Comparison of ENCODE assay signal across 9 cellular contexts in the genomic region with DNA sequence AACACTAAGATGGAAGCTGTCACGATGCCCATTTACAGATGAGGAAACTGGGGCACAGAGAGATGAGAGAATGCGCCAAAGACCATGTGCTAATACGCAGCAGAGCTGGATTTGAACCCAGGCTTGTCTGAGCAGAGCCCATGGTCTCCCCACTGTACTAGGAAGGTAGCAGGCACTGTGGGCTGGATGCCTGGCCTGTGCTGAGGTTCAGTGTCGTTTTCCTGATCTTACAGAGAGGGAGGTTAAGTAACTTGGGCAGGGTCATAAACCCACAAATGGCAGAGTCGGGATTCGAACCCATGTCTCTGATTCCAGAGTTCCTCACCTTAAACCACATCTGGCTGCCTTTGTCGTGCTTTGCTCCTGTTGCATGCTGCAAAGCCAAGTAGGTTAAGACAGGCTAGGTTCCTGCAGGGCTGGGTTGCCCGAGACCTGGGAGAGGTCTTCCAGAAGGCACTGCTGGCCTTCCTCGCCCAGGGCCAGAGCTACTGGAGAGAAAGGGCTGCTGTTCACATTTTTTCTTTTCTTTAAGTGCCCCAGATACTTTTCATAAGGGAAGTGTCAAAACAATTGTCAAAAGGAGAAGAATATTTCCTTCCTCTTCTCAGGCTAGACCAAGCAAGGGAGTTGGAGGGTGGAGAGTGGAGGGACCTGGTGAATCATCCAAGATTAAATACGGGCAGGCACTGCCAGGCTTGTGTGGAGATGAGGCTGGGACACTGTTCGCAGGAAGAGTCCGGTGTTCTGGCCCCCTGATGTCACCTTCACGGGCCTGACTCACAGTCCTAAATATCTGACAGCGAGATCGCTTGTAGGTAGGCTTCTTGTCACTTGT. TPM values are rescaled to one million over a fixed set of nuclear protein-coding genes. Genes with fewer than 3 reads are reported as not detected.
DNase-seq lines count a peak whose midpoint lies in the region; ATAC-seq and TF ChIP-seq lines count a peak whose summit lies in the region.
"Had no signal": no experiment of that assay in that cellular context is flagged by ENCODE, and none has a peak within 500 bp of the region (broad histone marks: within the 10 kb centered on the region; RNA-seq: fewer than 3 reads in every experiment).

No MANE protein-coding gene starts in this region.

- peak overlapping the region in 2 of 4 donors; percentile 74 to 81 for H3K4me3 ChIP-seq in stomach

- no peak for TF ChIP-seq EP300 in stomach (IDR thresholded peaks at IDR 0.05)

- no peaks in the 10 kb centered on the region for H3K36me3 Mint-ChIP-seq in activated naive CD8-positive, alpha-beta T cell
- H3K36me3 Mint-ChIP-seq in activated naive CD8-positive, alpha-beta T cell treated with anti-CD3 and anti-CD28 coated beads for 36 hours, result peaks cover 7% of the 10 kb centered on the region
- peaks cover 2% of the 10 kb centered on the region for H3K36me3 Mint-ChIP-seq in activated naive CD8-positive, alpha-beta T cell treated with anti-CD3 and anti-CD28 coated beads, Interleukin-2, amount 50 U/mL, for 24 hours (ENCODE audit: low read depth)

- no peak for TF ChIP-seq POLR2A in stomach (IDR thresholded peaks at IDR 0.05)

- peaks cover 25% of the 10 kb centered on the region for H3K27me3 Mint-ChIP-seq in activated naive CD8-positive, alpha-beta T cell
- H3K27me3 Mint-ChIP-seq in activated naive CD8-positive, alpha-beta T cell treated with anti-CD3 and anti-CD28 coated beads for 36 hours, result peaks cover 67% of the 10 kb centered on the region
- H3K27me3 Mint-ChIP-seq in activated naive CD8-positive, alpha-beta T cell treated with anti-CD3 and anti-CD28 coated beads, Interleukin-2, amount 50 U/mL, for 24 hours, result peaks cover 52% of the 10 kb centered on the region

- peak overlapping the region; percentile 35 for H3K4me3 Mint-ChIP-seq in activated naive CD8-positive, alpha-beta T cell
- H3K4me3 Mint-ChIP-seq in activated naive CD8-positive, alpha-beta T cell treated with anti-CD3 and anti-CD28 coated beads for 36 hours, result no peak overlapping the region
- peak overlapping the region; percentile 25 for H3K4me3 Mint-ChIP-seq in activated naive CD8-positive, alpha-beta T cell treated with anti-CD3 and anti-CD28 coated beads, Interleukin-2, amount 50 U/mL, for 24 hours

- TF ChIP-seq CTCF in stomach (IDR thresholded peaks at IDR 0.05) (no peak), GM13976 (IDR thresholded peaks at IDR 0.05; ENCODE audit: borderline replicate concordance, control extremely low read depth, extremely low read depth, insufficient read depth, missing control alignments) (no peak)

- in situ Hi-C loops in GM13976 (cut with MboI; ENCODE audit: low sequenced_read_pairs, unreplicated experiment), result no loop called here

- peak overlapping the region; percentile 55 to 96 (median 88) for H3K27ac ChIP-seq in stomach

- no peaks in the 10 kb centered on the region for H3K9me3 ChIP-seq in stomach

- H3K27ac Mint-ChIP-seq in activated naive CD8-positive, alpha-beta T cell, result no peak overlapping the region
- no peak overlapping the region for H3K27ac Mint-ChIP-seq in activated naive CD8-positive, alpha-beta T cell treated with anti-CD3 and anti-CD28 coated beads for 36 hours
- H3K27ac Mint-ChIP-seq in activated naive CD8-positive, alpha-beta T cell treated with anti-CD3 and anti-CD28 coated beads, Interleukin-2, amount 50 U/mL, for 24 hours, result no peak overlapping the region

- H3K4me1 ChIP-seq in stomach, result peaks cover 59 to 86% (median 70%) of the 10 kb centered on the region in 4 donors

- H3K27me3 ChIP-seq in stomach, result no peaks in the 10 kb centered on the region

- peaks cover 27% of the 10 kb centered on the region for H3K4me1 Mint-ChIP-seq in activated naive CD8-positive, alpha-beta T cell (ENCODE audit: low read depth)
- peaks cover 24% of the 10 kb centered on the region for H3K4me1 Mint-ChIP-seq in activated naive CD8-positive, alpha-beta T cell treated with anti-CD3 and anti-CD28 coated beads for 36 hours
- H3K4me1 Mint-ChIP-seq in activated naive CD8-positive, alpha-beta T cell treated with anti-CD3 and anti-CD28 coated beads, Interleukin-2, amount 50 U/mL, for 24 hours, result peaks cover 64% of the 10 kb centered on the region

- WGBS in stomach, 5 donors, result 50 to 58% (median 54%) methylated on average over 15 of the region's 15 CpGs

- DNase-seq in activated naive CD8-positive, alpha-beta T cell treated with anti-CD3 and anti-CD28 coated beads for 36 hours, result no peak
- no peak for DNase-seq in activated naive CD8-positive, alpha-beta T cell treated with anti-CD3 and anti-CD28 coated beads, Interleukin-2, amount 50 U/mL, for 24 hours
- DNase-seq in inferior parietal cortex (ENCODE audit: extremely low spot score) (peak; percentile 30), stomach (peak; percentile 40), GM13976 (ENCODE audit: low spot score) (no peak)
- DNase-seq in stimulated activated CD4-positive, alpha-beta T cell treated with anti-CD3 and anti-CD28 coated beads, Interleukin-4, amount 100 ng/mL, for 4 hours, result no peak
- DNase-seq in activated CD4-positive, alpha-beta T cell treated with anti-CD3 and anti-CD28 coated beads for 48 hours, result no peak
- DNase-seq: DND-41 had no signal

- H3K9me3 Mint-ChIP-seq in activated naive CD8-positive, alpha-beta T cell (ENCODE audit: low read depth), result no peaks in the 10 kb centered on the region
- no peaks in the 10 kb centered on the region for H3K9me3 Mint-ChIP-seq in activated naive CD8-positive, alpha-beta T cell treated with anti-CD3 and anti-CD28 coated beads for 36 hours
- no peaks in the 10 kb centered on the region for H3K9me3 Mint-ChIP-seq in activated naive CD8-positive, alpha-beta T cell treated with anti-CD3 and anti-CD28 coated beads, Interleukin-2, amount 50 U/mL, for 24 hours

- intact Hi-C loops in stomach (cut with DNase I; ENCODE audit: low total_unique reads), result no loop called here

- no peak for ATAC-seq in activated naive CD8-positive, alpha-beta T cell treated with anti-CD3 and anti-CD28 coated beads, Interleukin-2, amount 50 U/mL, for 24 hours

- H3K36me3 ChIP-seq in stomach, result no peaks in the 10 kb centered on the region

RNA-seq across cellular contexts. Expression of a gene that starts 3.2 kb away (rescaled TPM):
- total RNA-seq in activated naive CD8-positive, alpha-beta T cell treated with anti-CD3 and anti-CD28 coated beads for 36 hours, result 10 to 100 TPM; 18.8 to 19.4 TPM
- 10 to 100 TPM; 24.5 to 76.8 (median 35.6) TPM for total RNA-seq in stomach
- polyA plus RNA-seq in stomach, result 10 to 100 TPM in 2 of 3 donors, 1 to 10 TPM in 1; 6.0 to 18.9 (median 18.3) TPM

Comparison
In these comparisons a context has a peak if more than half of its experiments do, and no peak if none do; other contexts are left out.
1. DNase-seq: peak in inferior parietal cortex (single experiment) and stomach (single experiment); none in activated naive CD8-positive, alpha-beta T cell treated with anti-CD3 and anti-CD28 coated beads for 36 hours (single experiment), activated naive CD8-positive, alpha-beta T cell treated with anti-CD3 and anti-CD28 coated beads, Interleukin-2, amount 50 U/mL, for 24 hours (single experiment), GM13976 (single experiment), stimulated activated CD4-positive, alpha-beta T cell treated with anti-CD3 and anti-CD28 coated beads, Interleukin-4, amount 100 ng/mL, for 4 hours (0 of 2) and activated CD4-positive, alpha-beta T cell treated with anti-CD3 and anti-CD28 coated beads for 48 hours (single experiment).